Comparison of ENCODE assay signal across 1 cellular context in genomic region chr11:59172345-59173079, GRCh38.
TF ChIP-seq lines count a peak whose summit lies in the region.

No MANE protein-coding gene starts in this region.

TF ChIP-seq in GM12878, 131 proteins besides CTCF, POLR2A, EP300 and RAD21 (continued from another document):
- no peak for TF ChIP-seq ELK1 (IDR thresholded peaks at IDR 0.05; ENCODE audit: low read depth, low read length)
- TF ChIP-seq SP1 (IDR thresholded peaks at IDR 0.05; ENCODE audit: low read depth, low read length): no peak
- TF ChIP-seq CBX3 (IDR thresholded peaks at IDR 0.05; ENCODE audit: borderline replicate concordance, low read depth): no peak
- peak; percentile 62 for TF ChIP-seq MTA2 (IDR thresholded peaks at IDR 0.05; ENCODE audit: low read depth)
- no peak for TF ChIP-seq SIN3A (IDR thresholded peaks at IDR 0.05; ENCODE audit: low read depth, low read length)
- TF ChIP-seq NFXL1 (IDR thresholded peaks at IDR 0.05; ENCODE audit: borderline replicate concordance): no peak
- no peak for TF ChIP-seq ETV6 (conservative IDR thresholded peaks at IDR 0.05 in 1 of 2, IDR thresholded peaks at IDR 0.05 in 1 of 2; ENCODE audit: borderline replicate concordance in 1 of 2, low read depth in 1 of 2)
- TF ChIP-seq GATAD2B (conservative IDR thresholded peaks at IDR 0.05; ENCODE audit: low read depth): peak; percentile 55; the same call in 1 of the 2 replicates
